In genomic region chr11:61964058-61964940, GRCh38 we compare ENCODE assay signal across 9 cellular contexts. TPM values are rescaled to one million over a fixed set of nuclear protein-coding genes. Genes with fewer than 3 reads are reported as not detected.
A peak's percentile ranks its signal among the peaks of the same experiment; 100 is the strongest.
DNase-seq lines count a peak whose midpoint lies in the region; ATAC-seq and TF ChIP-seq lines count a peak whose summit lies in the region.
"Not testable (repeated sequence)": the region's sequence is repeated elsewhere in the genome, so short reads cannot be mapped to it uniquely, and the experiment has no call there.
"Had no signal": no experiment of that assay in that cellular context is flagged by ENCODE, and none has a peak within 500 bp of the region (broad histone marks: within the 10 kb centered on the region; RNA-seq: fewer than 3 reads in every experiment).

No MANE protein-coding gene starts in this region.

- H3K79me2 ChIP-seq in PC-3 (ENCODE audit: low read length) (peaks cover 49% of the 10 kb centered on the region), mammary epithelial cell (ENCODE audit: insufficient read depth, low read length) (peaks cover 43% of the 10 kb centered on the region)

- dilution Hi-C loops in mammary epithelial cell (cut with HindIII; ENCODE audit: low sequenced_read_pairs): loop anchor here (5.0 kb wide), 4 partner anchors 82 to 152 kb away; no protein-coding TSS in a partner anchor

- ATAC-seq in PC-3: peak; percentile 0; the same call in 1 of the 2 replicates
- not testable (repeated sequence) for ATAC-seq in gastrocnemius medialis

- H3K4me1 ChIP-seq in PC-3 (ENCODE audit: insufficient read depth, low read length): peaks cover 25% of the 10 kb centered on the region
- peaks cover 21% of the 10 kb centered on the region for H3K4me1 ChIP-seq in mammary epithelial cell (ENCODE audit: insufficient read depth, low read length)
- peaks cover 45 to 53% of the 10 kb centered on the region in 2 donors for H3K4me1 ChIP-seq in gastrocnemius medialis
- not testable (repeated sequence) for H3K4me1 ChIP-seq in urinary bladder (ENCODE audit: insufficient read depth)

- intact Hi-C loops in PC-3 (cut with micrococcal nuclease): loop anchor here (5.0 kb wide), 1 partner anchor 67 kb away; no protein-coding TSS in a partner anchor
- intact Hi-C loops in mammary epithelial cell (cut with micrococcal nuclease): loop anchor here (5.0 kb wide), 3 partner anchors 67 to 172 kb away; partner anchors contain the start of genes FADS1, FEN1 and TMEM258
- intact Hi-C loops in gastrocnemius medialis (cut with DNase I; ENCODE audit: low total_unique reads): loop anchor here (10.0 kb wide), 1 partner anchor 269 kb away; no protein-coding TSS in a partner anchor

- not testable (repeated sequence) for H2AFZ ChIP-seq in PC-3 (ENCODE audit: low read length); mammary epithelial cell (ENCODE audit: low read depth, low read length)

- not testable (repeated sequence) for H3F3A ChIP-seq in PC-3 (ENCODE audit: low read length, unreplicated experiment)

- 55% methylated on average over 11 of the region's 11 CpGs for WGBS in mammary epithelial cell (ENCODE audit: low coverage, missing lambda C conversion rate)
- WGBS in urinary bladder: 69% methylated on average over 11 of the region's 11 CpGs

- not testable (repeated sequence) for TF ChIP-seq CTCF in GM06990 (IDR thresholded peaks at IDR 0.05; ENCODE audit: insufficient read depth, low read length, poor library complexity, severe bottlenecking); PC-3 (conservative IDR thresholded peaks at IDR 0.05; ENCODE audit: low read depth, low read length); mammary epithelial cell (conservative IDR thresholded peaks at IDR 0.05 in 1 of 2, IDR thresholded peaks at IDR 0.05 in 1 of 2; ENCODE audit: extremely low read depth in 1 of 2, insufficient read depth in 1 of 2, low read depth in 1 of 2, low read length in 2 of 2); fibroblast of villous mesenchyme (IDR thresholded peaks at IDR 0.05; ENCODE audit: insufficient read depth, low read depth, low read length); gastrocnemius medialis (IDR thresholded peaks at IDR 0.05 in 4 of 5, conservative IDR thresholded peaks at IDR 0.05 in 1 of 5)

- not testable (repeated sequence) for TF ChIP-seq POLR2A in gastrocnemius medialis (IDR thresholded peaks at IDR 0.05)

- peak overlapping the region; percentile 96; the same call in 1 of the 2 replicates for H3K4me3 ChIP-seq in GM06990 (replicated peaks; ENCODE audit: low read depth, low read length)
- peak overlapping the region; percentile 95 for H3K4me3 ChIP-seq in PC-3 (ENCODE audit: low read length)
- peak overlapping the region; percentile 64 to 98 (median 92) for H3K4me3 ChIP-seq in mammary epithelial cell (replicated peaks in 1 of 3; ENCODE audit: insufficient read depth in 1 of 3, low read depth in 2 of 3, low read length in 3 of 3)
- peak overlapping the region; percentile 97 for H3K4me3 ChIP-seq in fibroblast of villous mesenchyme (ENCODE audit: low read depth, low read length)
- H3K4me3 ChIP-seq in gastrocnemius medialis: peak overlapping the region; percentile 83 to 94 (median 91)
- not testable (repeated sequence) for H3K4me3 ChIP-seq in urinary bladder (ENCODE audit: low read depth, low read length)

- not testable (repeated sequence) for H3K9me3 ChIP-seq in PC-3 (ENCODE audit: low read length); mammary epithelial cell (replicated peaks; ENCODE audit: insufficient read depth, low read length); gastrocnemius medialis

- not testable (repeated sequence) for H3K36me3 ChIP-seq in GM06990 (ENCODE audit: control insufficient read depth, insufficient read depth, low read length); urinary bladder (ENCODE audit: insufficient read depth)
- H3K36me3 ChIP-seq in PC-3 (ENCODE audit: low read depth, low read length) (peaks cover 32% of the 10 kb centered on the region), mammary epithelial cell (ENCODE audit: insufficient read depth, low read length) (peaks cover 13% of the 10 kb centered on the region), gastrocnemius medialis (peaks cover 0 to 27% of the 10 kb centered on the region in 2 donors)

- BruUV-seq in PC-3 (replicated peaks; lab: Mats Ljungman, UMichigan): TSS peak; percentile 10
- BruUV-seq in mammary epithelial cell (replicated peaks; lab: Mats Ljungman, UMichigan): not testable (repeated sequence)

- H4K20me1 ChIP-seq in PC-3 (ENCODE audit: low read length) (peaks cover 33% of the 10 kb centered on the region), mammary epithelial cell (ENCODE audit: insufficient read depth, low read length) (peaks cover 12% of the 10 kb centered on the region)

- H3K4me2 ChIP-seq in PC-3 (ENCODE audit: low read length) (peak overlapping the region; percentile 93), mammary epithelial cell (ENCODE audit: insufficient read depth, low read depth, low read length) (peak overlapping the region; percentile 84)

- H3K27ac ChIP-seq in PC-3 (ENCODE audit: low read length): peak overlapping the region; percentile 88
- not testable (repeated sequence) for H3K27ac ChIP-seq in mammary epithelial cell (ENCODE audit: insufficient read depth, low read depth, low read length)
- peak overlapping the region; percentile 93 to 100 (median 99) for H3K27ac ChIP-seq in gastrocnemius medialis
- H3K27ac ChIP-seq in urinary bladder (ENCODE audit: low read depth): peak overlapping the region; percentile 53

- in situ Hi-C loops in mammary epithelial cell (cut with MboI; ENCODE audit: low sequenced_read_pairs in 2 of 2): loop anchor here (5.0 kb wide), 2 partner anchors 83 to 88 kb away; no protein-coding TSS in a partner anchor
- in situ Hi-C loops in gastrocnemius medialis (cut with MboI; ENCODE audit: low sequenced_read_pairs in 4 of 4): not testable (repeated sequence)

- H3K9ac ChIP-seq in PC-3 (ENCODE audit: low read length) (peak overlapping the region; percentile 96; the same call in 1 of the 2 replicates), mammary epithelial cell (ENCODE audit: insufficient read depth, low read length) (peak overlapping the region; percentile 79)

- CTCF ChIA-PET in PC-3 (lab: Charles Lee): interaction anchor here (1.0 kb wide), 1 partner anchor 167 kb away, joined by 4 read pairs; no protein-coding TSS in a partner anchor
- CTCF ChIA-PET in mammary epithelial cell (lab: Charles Lee; ENCODE audit: low non-redundant PET): not testable (repeated sequence)

- not testable (repeated sequence) for H3K9me2 ChIP-seq in PC-3 (replicated peaks; ENCODE audit: low read length)

- POLR2A ChIA-PET in PC-3 (lab: Charles Lee; ENCODE audit: unreplicated experiment): interaction anchor here (0.9 kb wide), 1 partner anchor 8 kb away, joined by 4 read pairs; no protein-coding TSS in a partner anchor

- not testable (repeated sequence) for H3K27me3 ChIP-seq in GM06990 (replicated peaks; ENCODE audit: control insufficient read depth, insufficient read depth, low read length); PC-3 (ENCODE audit: low read length); mammary epithelial cell (ENCODE audit: insufficient read depth, low read length); gastrocnemius medialis

- not testable (repeated sequence) for DNase-seq in GM06990 (ENCODE audit: extremely low read depth, insufficient read length); PC-3; fibroblast of villous mesenchyme (ENCODE audit: low read depth); gastrocnemius medialis
- DNase-seq in activated CD8-positive, alpha-beta memory T cell treated with anti-CD3 and anti-CD28 coated beads, Interleukin-2, amount 50 U/mL, for 48 hours: peak; percentile 43
- DNase-seq in mammary epithelial cell (peak; percentile 8), mucosa of gallbladder (ENCODE audit: low spot score) (peak; percentile 77)

RNA-seq across cellular contexts. Expression of gene FTH1, which starts 3.1 kb away (rescaled TPM):
- 1,927 and 1,937 TPM in 2 replicates for total RNA-seq in PC-3 (2014; rRNA removed)
- total RNA-seq in mammary epithelial cell: 1,000 to 10,000 TPM; 2,122 to 4,396 TPM
- 3,424 TPM for polyA plus RNA-seq in mammary epithelial cell
- 11,932 TPM for polyA minus RNA-seq in mammary epithelial cell
- total RNA-seq in fibroblast of villous mesenchyme: 453 and 708 TPM in 2 replicates
- total RNA-seq in mucosa of gallbladder: 2,359 TPM
- total RNA-seq in gastrocnemius medialis: 1,000 to 10,000 TPM; 1,340 to 3,366 (median 1,705) TPM
- total RNA-seq in urinary bladder: 523 TPM
- polyA plus RNA-seq in urinary bladder: 5,662 TPM

RNA-seq across cellular contexts. Expression of gene BEST1, which starts 14.1 kb away (rescaled TPM):
- total RNA-seq in PC-3 (2014; rRNA removed) (0.22 TPM in 1 of 2 replicates, not detected in the other), mammary epithelial cell (under 1 TPM; 0.24 to 0.67 TPM), fibroblast of villous mesenchyme (3.0 and 3.2 TPM in 2 replicates), mucosa of gallbladder (2.8 TPM), gastrocnemius medialis (1 to 10 TPM in 1 of 4 donors, under 1 TPM in 2, not detected in 1; 0.93 to 1.7 (median 0.94) TPM), urinary bladder (2.0 TPM)
- polyA plus RNA-seq in mammary epithelial cell (0.14 TPM), urinary bladder (6.7 TPM)
- 0.26 TPM for polyA minus RNA-seq in mammary epithelial cell
- total RNA-seq: Daoy had no signal

RNA-seq across cellular contexts. Expression of gene RAB3IL1, which starts 46.9 kb away (rescaled TPM):
- total RNA-seq in PC-3 (2014; rRNA removed) (6.6 and 7.9 TPM in 2 replicates), mammary epithelial cell (1 to 10 TPM; 1.4 to 2.3 TPM), fibroblast of villous mesenchyme (6.9 and 10.6 TPM in 2 replicates), mucosa of gallbladder (12.1 TPM), gastrocnemius medialis (1 to 10 TPM; 3.9 to 5.4 (median 4.9) TPM), urinary bladder (13.0 TPM)
- polyA plus RNA-seq in mammary epithelial cell (1.00 TPM), urinary bladder (30.6 TPM)
- polyA minus RNA-seq in mammary epithelial cell: 0.57 TPM
